20 cellular contexts compared by ENCODE assay signal in genomic region chr15:82862886-82863285, GRCh38. TPM values are rescaled to one million over a fixed set of nuclear protein-coding genes. Genes with fewer than 3 reads are reported as not detected.
DNase-seq lines count a peak whose midpoint lies in the region; ATAC-seq, FAIRE-seq and TF ChIP-seq lines count a peak whose summit lies in the region.
"Had no signal": no experiment of that assay in that cellular context is flagged by ENCODE, and none has a peak within 500 bp of the region (broad histone marks: within the 10 kb centered on the region; RNA-seq: fewer than 3 reads in every experiment).

No MANE protein-coding gene starts in this region.

- peak; percentile 76 for FAIRE-seq in bronchial epithelial cell (lab: Jason Lieb, UNC)
- FAIRE-seq: A549, H54 had no signal

- 87 to 96% methylated on average over 6 of the region's 6 CpGs for WGBS in lung, 2 donors

- no peaks in the 10 kb centered on the region for H3K36me3 Mint-ChIP-seq in type B pancreatic cell
- H3K36me3 Mint-ChIP-seq: CD8-positive, alpha-beta T cell had no signal

- H3K27ac ChIP-seq in lung (ENCODE audit: low read depth in 1 of 2, low read length in 1 of 2) = no peak overlapping the region
- H3K27ac ChIP-seq: A549, C4-2B, GM23248 had no signal

- no peaks in the 10 kb centered on the region for H3K9me3 ChIP-seq in lung (ENCODE audit: control insufficient read depth in 2 of 2, insufficient read depth in 1 of 2, low read length in 1 of 2)
- H3K9me3 ChIP-seq: A549, BE2C had no signal

- H3K4me3 ChIP-seq in bronchial epithelial cell (ENCODE audit: low read depth, low read length) = no peak overlapping the region
- H3K4me3 ChIP-seq in lung = no peak overlapping the region
- H3K4me3 ChIP-seq: A549, GM23248 had no signal

- no peak overlapping the region for H3K27ac Mint-ChIP-seq in type B pancreatic cell
- H3K27ac Mint-ChIP-seq: CD8-positive, alpha-beta T cell had no signal

- H3K36me3 ChIP-seq in bronchial epithelial cell (ENCODE audit: control insufficient read depth, insufficient read depth, low read length) (peaks cover 6% of the 10 kb centered on the region), lung (ENCODE audit: control insufficient read depth in 2 of 2, insufficient read depth in 2 of 2, low read length in 2 of 2) (peaks cover 0 to 3% of the 10 kb centered on the region in 2 donors)
- H3K36me3 ChIP-seq: BE2C had no signal

- no peaks in the 10 kb centered on the region for H3K4me1 ChIP-seq in lung (ENCODE audit: control insufficient read depth in 2 of 2, insufficient read depth in 2 of 2, low read length in 2 of 2)
- H3K4me1 ChIP-seq: A549, BE2C had no signal

- no peaks in the 10 kb centered on the region for H3K4me1 Mint-ChIP-seq in type B pancreatic cell (ENCODE audit: unreplicated experiment)

- H3K4me3 Mint-ChIP-seq in type B pancreatic cell = no peak overlapping the region
- H3K4me3 Mint-ChIP-seq: CD8-positive, alpha-beta T cell had no signal

- TF ChIP-seq CTCF in bronchial epithelial cell (IDR thresholded peaks at IDR 0.05; ENCODE audit: insufficient read depth, low read length, severe bottlenecking) (no peak), lung (IDR thresholded peaks at IDR 0.05; ENCODE audit: control extremely low read depth, extremely low read depth) (no peak), type B pancreatic cell (conservative IDR thresholded peaks at IDR 0.05) (no peak)

- H3K27me3 ChIP-seq in bronchial epithelial cell (ENCODE audit: control insufficient read depth, insufficient read depth, low read length) (no peaks in the 10 kb centered on the region), lung (ENCODE audit: control insufficient read depth, insufficient read depth) (no peaks in the 10 kb centered on the region)
- H3K27me3 ChIP-seq: BE2C had no signal

- no peaks in the 10 kb centered on the region for H3K9me3 Mint-ChIP-seq in type B pancreatic cell
- H3K9me3 Mint-ChIP-seq: CD8-positive, alpha-beta T cell had no signal

- ATAC-seq in lung (ENCODE audit: insufficient read depth, low FRiP score) = no peak
- ATAC-seq: A549; CD8-positive, alpha-beta T cell; HCT116 had no signal

- DNase-seq in bronchial epithelial cell (ENCODE audit: low read depth) (no peak), lung (ENCODE audit: low spot score) (peak; percentile 14), posterior vena cava (ENCODE audit: low spot score) (peak; percentile 43), type B pancreatic cell (ENCODE audit: extremely low spot score, unreplicated experiment) (peak; percentile 52), NCI-H82 (lab: John Stamatoyannopoulos, UW) (no peak), GF-D8 (lab: John Stamatoyannopoulos, UW) (no peak), D341Med (ENCODE audit: low spot score) (no peak)
- DNase-seq: BE2C, COR-L47, DND-41, GDM1, GM23248, IMR-90 had no signal

- no peaks in the 10 kb centered on the region for H3K27me3 Mint-ChIP-seq in type B pancreatic cell

- intact Hi-C loops in posterior vena cava (cut with DNase I) = no loop called here

RNA-seq across cellular contexts. Expression of gene WHAMM, which starts 53.5 kb away (rescaled TPM):
- 3.2 and 4.0 TPM in 2 replicates for total RNA-seq in bronchial epithelial cell
- total RNA-seq in lung = 10 to 100 TPM in 1 of 2 donors, 1 to 10 TPM in 1; 8.6 to 10.4 TPM
- polyA plus RNA-seq in lung = 1 to 10 TPM; 4.2 to 4.6 TPM
- total RNA-seq in posterior vena cava = 1 to 10 TPM; 6.7 to 9.5 TPM
- total RNA-seq in type B pancreatic cell (ENCODE audit: low replicate concordance) = 9.0 and 10.9 TPM in 2 replicates

RNA-seq across cellular contexts. Expression of gene FSD2, which starts 57.0 kb away (rescaled TPM):
- total RNA-seq in bronchial epithelial cell (not detected in 2 replicates), lung (under 1 TPM in 1 of 2 donors, not detected in 1; 0.06 TPM), posterior vena cava (not detected), type B pancreatic cell (ENCODE audit: low replicate concordance) (not detected in 2 replicates)
- polyA plus RNA-seq in lung = under 1 TPM in 1 of 2 donors, not detected in 1; 0.08 TPM
- total RNA-seq: CD8-positive, alpha-beta T cell; GM23248; HT-29; IMR-90 had no signal
- polyA plus RNA-seq: A549, AG04450, IMR-90 had no signal

Comparison
In these comparisons a context has a peak if more than half of its experiments do, and no peak if none do; other contexts are left out.
1. DNase-seq: peak in lung (single experiment), posterior vena cava (single experiment) and type B pancreatic cell (single experiment); none in bronchial epithelial cell (single experiment), NCI-H82 (single experiment), GF-D8 (single experiment) and D341Med (single experiment).